7 cellular contexts compared by ENCODE assay signal in genomic region chr13:43054803-43055802, GRCh38. TPM values are rescaled to one million over a fixed set of nuclear protein-coding genes. Genes with fewer than 3 reads are reported as not detected.
DNase-seq lines count a peak whose midpoint lies in the region; ATAC-seq and TF ChIP-seq lines count a peak whose summit lies in the region.

No MANE protein-coding gene starts in this region.

- DNase-seq in Karpas-422 (peak; percentile 69), ascending aorta (ENCODE audit: low spot score in 2 of 2) (no peak), SKM-1 (lab: John Stamatoyannopoulos, UW; ENCODE audit: unreplicated experiment) (no peak), G401 (ENCODE audit: low spot score) (no peak)

- intact Hi-C loops in ascending aorta (cut with DNase I), result no loop called here

- peaks cover 11% of the 10 kb centered on the region for H3K36me3 ChIP-seq in Karpas-422 (ENCODE audit: insufficient read depth, low read length)
- no peaks in the 10 kb centered on the region for H3K36me3 ChIP-seq in ascending aorta
- no peaks in the 10 kb centered on the region for H3K36me3 ChIP-seq in iPS-18a (ENCODE audit: control insufficient read depth, low read depth, low read length)

- ATAC-seq in GM18861 (IDR thresholded peaks at IDR 0.05; ENCODE audit: unreplicated experiment), result peak; percentile 31

- H3K9ac ChIP-seq in Karpas-422 (ENCODE audit: low read length) (peak overlapping the region; percentile 59), iPS-18a (ENCODE audit: low read length) (peak overlapping the region; percentile 32)

- H3K27ac ChIP-seq in Karpas-422 (ENCODE audit: low read length) (peak overlapping the region; percentile 88), ascending aorta (peak overlapping the region; percentile 75), iPS-18a (ENCODE audit: low read length) (no peak overlapping the region), skin epidermis (peak overlapping the region; percentile 7 to 96 (median 83))

- H3K79me2 ChIP-seq in Karpas-422 (ENCODE audit: low read length), result peaks cover 98% of the 10 kb centered on the region

- H3K4me1 ChIP-seq in Karpas-422 (ENCODE audit: low read length) (peaks cover 57% of the 10 kb centered on the region), ascending aorta (peaks cover 5 to 10% of the 10 kb centered on the region in 2 donors), iPS-18a (ENCODE audit: control insufficient read depth, low read depth, low read length) (peaks cover 25% of the 10 kb centered on the region)

- in situ Hi-C loops in G401 (cut with HindIII; ENCODE audit: low sequenced_read_pairs), result no loop called here

- peak overlapping the region; percentile 59 for H3K4me3 ChIP-seq in Karpas-422 (ENCODE audit: low read length)
- H3K4me3 ChIP-seq in ascending aorta, result peak overlapping the region; percentile 54 to 56
- H3K4me3 ChIP-seq in iPS-18a (ENCODE audit: low read length), result peak overlapping the region; percentile 20
- peak overlapping the region; percentile 25 to 38 (median 32) for H3K4me3 ChIP-seq in skin epidermis

- no peaks in the 10 kb centered on the region for H3K9me3 ChIP-seq in Karpas-422 (ENCODE audit: low read length)
- H3K9me3 ChIP-seq in ascending aorta, result no peaks in the 10 kb centered on the region
- no peaks in the 10 kb centered on the region for H3K9me3 ChIP-seq in iPS-18a (ENCODE audit: control insufficient read depth, low read depth, low read length)

- H3K27me3 ChIP-seq in Karpas-422 (ENCODE audit: low read length) (no peaks in the 10 kb centered on the region), ascending aorta (no peaks in the 10 kb centered on the region), iPS-18a (ENCODE audit: control insufficient read depth, insufficient read depth, low read length) (peaks cover 22% of the 10 kb centered on the region)

- H3K4me2 ChIP-seq in Karpas-422 (ENCODE audit: low read depth, low read length, poor library complexity, severe bottlenecking), result peak overlapping the region; percentile 68

- H2AFZ ChIP-seq in Karpas-422 (ENCODE audit: low read length), result no peak overlapping the region

- peaks cover 4% of the 10 kb centered on the region; the same call in 1 of the 2 replicates for H4K20me1 ChIP-seq in Karpas-422 (ENCODE audit: insufficient read depth, low read depth, low read length)

- no peak for TF ChIP-seq CTCF in ascending aorta (IDR thresholded peaks at IDR 0.05)

- H3K9me2 ChIP-seq in Karpas-422 (replicated peaks; ENCODE audit: insufficient read depth, low read length), result no peaks in the 10 kb centered on the region

RNA-seq across cellular contexts. Expression of gene DNAJC15, which starts 31.7 kb away (rescaled TPM):
- 77.1 and 79.8 TPM in 2 replicates for total RNA-seq in Karpas-422 (2014; rRNA removed; shearing (Covaris generic); ENCODE audit: low replicate concordance)
- total RNA-seq in ascending aorta, result 2.3 TPM
- total RNA-seq in G401 (2014; rRNA removed; shearing (Covaris generic)), result 8.4 and 16.3 TPM in 2 replicates
